ENCODE assay signal across 8 cellular contexts in the genomic region with DNA sequence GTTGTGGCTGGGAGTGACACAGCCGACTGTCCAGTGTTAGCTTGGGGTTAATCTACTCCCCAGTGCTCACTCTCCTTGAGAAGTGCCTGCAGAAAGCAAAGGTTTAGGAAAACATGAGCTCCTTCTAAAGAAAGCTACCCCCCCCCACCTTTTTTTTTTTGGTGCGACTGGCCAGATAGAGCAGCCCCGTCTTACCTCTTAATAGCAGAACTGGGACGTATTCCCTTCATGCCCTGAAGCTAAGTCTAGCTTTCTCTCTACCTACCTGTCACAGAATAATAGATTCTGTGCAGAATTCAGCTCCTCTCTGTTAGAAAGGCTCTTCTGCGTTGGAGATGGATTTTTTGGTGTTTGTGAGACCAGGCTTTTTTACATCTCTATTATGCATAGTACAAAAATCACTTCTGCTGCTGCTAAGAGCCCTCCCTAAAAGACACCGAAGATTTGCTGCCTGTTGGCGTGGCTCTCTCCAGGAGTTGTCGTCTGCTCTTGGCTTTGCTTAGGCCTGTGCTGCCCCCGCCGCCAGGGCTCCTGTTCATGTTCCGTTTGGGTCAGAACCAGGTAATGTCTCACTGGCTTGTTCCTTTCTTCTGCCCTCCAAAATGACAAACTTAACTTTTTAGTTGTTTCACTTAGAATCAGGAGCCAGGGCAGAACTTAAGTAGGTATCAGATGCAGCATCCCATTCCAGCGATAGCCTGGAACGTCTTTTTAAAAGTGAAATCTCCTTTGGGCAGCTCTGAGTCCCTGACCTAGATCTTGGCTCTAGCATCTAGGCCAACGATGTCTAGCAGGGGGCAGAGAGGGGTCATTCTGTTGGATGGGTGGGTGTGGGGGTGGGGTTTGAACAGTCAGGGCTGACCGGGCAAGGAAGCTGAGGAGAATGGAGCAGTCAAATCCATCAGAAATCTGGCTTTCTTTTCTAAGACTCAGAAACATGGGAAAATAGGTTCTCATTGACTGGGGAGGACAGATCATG. TPM values are rescaled to one million over a fixed set of nuclear protein-coding genes. Genes with fewer than 3 reads are reported as not detected.
A peak's percentile ranks its signal among the peaks of the same experiment; 100 is the strongest.
DNase-seq lines count a peak whose midpoint lies in the region; ATAC-seq lines count a peak whose summit lies in the region.

No MANE protein-coding gene starts in this region.

- no peak for ATAC-seq in activated naive CD8-positive, alpha-beta T cell treated with anti-CD3 and anti-CD28 coated beads, Interleukin-2, amount 10 ng/mL, durations not matched to agents 7 days and 5 days (ENCODE audit: low read depth)
- ATAC-seq in activated CD4-positive, CD25-positive, alpha-beta regulatory T cell treated with anti-CD3 and anti-CD28 coated beads, Interleukin-2, amount 50 U/mL, for 24 hours = no peak

- peak; percentile 61 for DNase-seq in NCI-H2227 (lab: John Stamatoyannopoulos, UW; ENCODE audit: unreplicated experiment)
- no peak for DNase-seq in NCI-H2227 treated with DMSO at 0.1 percent for 48 hours (lab: John Stamatoyannopoulos, UW)
- DNase-seq in activated naive CD8-positive, alpha-beta T cell treated with anti-CD3 and anti-CD28 coated beads, Interleukin-2, amount 10 ng/mL, durations not matched to agents 7 days and 5 days = no peak
- DNase-seq in NCI-H2171 treated with DMSO at 0.1 percent for 48 hours (lab: John Stamatoyannopoulos, UW) = no peak
- DNase-seq in NCI-H2196 treated with DMSO at 0.1 percent for 48 hours (lab: John Stamatoyannopoulos, UW; ENCODE audit: unreplicated experiment) = no peak

- H3K9me3 ChIP-seq in iPS-18c (ENCODE audit: control insufficient read depth, insufficient read depth, low read length) (no peaks in the 10 kb centered on the region), stomach smooth muscle (ENCODE audit: control insufficient read depth in 2 of 2, low read length in 2 of 2) (no peaks in the 10 kb centered on the region)

- peak overlapping the region; percentile 89 for H3K27ac ChIP-seq in stomach smooth muscle (ENCODE audit: low read length)

- H3K27ac Mint-ChIP-seq in activated naive CD8-positive, alpha-beta T cell treated with anti-CD3 and anti-CD28 coated beads, Interleukin-2, amount 10 ng/mL, durations not matched to agents 7 days and 5 days = no peak overlapping the region

- peaks cover 71% of the 10 kb centered on the region for H3K27me3 Mint-ChIP-seq in activated naive CD8-positive, alpha-beta T cell treated with anti-CD3 and anti-CD28 coated beads, Interleukin-2, amount 10 ng/mL, durations not matched to agents 7 days and 5 days

- no peaks in the 10 kb centered on the region for H3K9me3 Mint-ChIP-seq in activated naive CD8-positive, alpha-beta T cell treated with anti-CD3 and anti-CD28 coated beads, Interleukin-2, amount 10 ng/mL, durations not matched to agents 7 days and 5 days

- peaks cover 54% of the 10 kb centered on the region for H3K4me1 ChIP-seq in stomach smooth muscle (ENCODE audit: control insufficient read depth, insufficient read depth, low read length)

- peaks cover 5% of the 10 kb centered on the region for H3K4me1 Mint-ChIP-seq in activated naive CD8-positive, alpha-beta T cell treated with anti-CD3 and anti-CD28 coated beads, Interleukin-2, amount 10 ng/mL, durations not matched to agents 7 days and 5 days

- H3K9ac ChIP-seq in stomach smooth muscle (ENCODE audit: low read length in 2 of 2) = peak overlapping the region; percentile 75 to 91

- H3K4me3 Mint-ChIP-seq in activated naive CD8-positive, alpha-beta T cell treated with anti-CD3 and anti-CD28 coated beads, Interleukin-2, amount 10 ng/mL, durations not matched to agents 7 days and 5 days = peak overlapping the region; percentile 84

- H3K36me3 ChIP-seq in stomach smooth muscle (ENCODE audit: control insufficient read depth in 2 of 2, insufficient read depth in 2 of 2, low read length in 2 of 2) = no peaks in the 10 kb centered on the region

- POLR2A ChIA-PET in activated naive CD8-positive, alpha-beta T cell treated with anti-CD3 and anti-CD28 coated beads, Interleukin-2, amount 10 ng/mL, durations not matched to agents 7 days and 5 days (lab: Charles Lee) = no interaction called here

- no peaks in the 10 kb centered on the region for H3K27me3 ChIP-seq in stomach smooth muscle (ENCODE audit: control insufficient read depth in 1 of 2, insufficient read depth in 2 of 2, low read length in 2 of 2)

- H3K36me3 Mint-ChIP-seq in activated naive CD8-positive, alpha-beta T cell treated with anti-CD3 and anti-CD28 coated beads, Interleukin-2, amount 10 ng/mL, durations not matched to agents 7 days and 5 days = no peaks in the 10 kb centered on the region

- H3K4me3 ChIP-seq in iPS-18c (ENCODE audit: insufficient read depth, low read depth, low read length) (peak overlapping the region; percentile 86), stomach smooth muscle (ENCODE audit: low read length in 2 of 2) (peak overlapping the region; percentile 75 to 93)

RNA-seq across cellular contexts. Expression of a gene that starts 2.5 kb away (rescaled TPM):
- 1 to 10 TPM; 7.7 to 7.9 TPM for total RNA-seq in activated naive CD8-positive, alpha-beta T cell treated with anti-CD3 and anti-CD28 coated beads, Interleukin-2, amount 10 ng/mL, durations not matched to agents 7 days and 5 days
